In the genomic region with DNA sequence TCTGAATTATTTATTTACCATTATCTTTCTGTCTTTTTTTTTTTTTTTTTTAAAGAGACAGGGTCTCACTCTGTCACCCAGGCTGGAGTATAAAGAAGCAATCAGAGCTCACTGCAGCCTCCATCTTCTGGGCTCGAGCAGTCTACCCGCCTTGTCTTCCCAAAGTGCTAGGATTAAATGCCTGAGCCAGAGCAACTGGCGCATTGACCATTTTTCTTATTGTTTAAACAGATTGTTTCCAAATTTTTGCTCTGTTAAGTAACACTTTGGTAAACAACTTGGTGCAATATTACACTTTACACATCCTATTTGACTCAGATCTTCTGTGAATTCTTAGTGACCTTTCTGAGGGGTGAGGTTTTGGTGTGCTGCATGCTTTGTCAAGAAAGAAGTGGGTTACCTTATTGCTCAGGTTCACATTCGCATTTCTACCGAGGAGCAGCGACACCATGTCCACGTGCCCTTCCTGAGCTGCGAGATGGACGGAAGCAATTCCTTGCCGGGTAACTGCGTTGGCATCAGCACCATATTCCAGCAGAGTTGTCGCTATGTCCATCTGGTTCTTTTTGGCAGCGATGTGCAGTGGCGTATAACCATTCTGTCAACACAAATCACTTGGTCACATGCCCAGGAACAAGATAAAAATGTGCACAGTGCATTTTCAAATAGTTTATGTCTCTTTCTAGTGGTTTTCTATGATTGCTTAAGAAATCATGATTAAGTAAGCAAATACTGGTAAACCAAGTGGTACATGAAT, we compare ENCODE assay signal across 10 cellular contexts.
DNase-seq lines count a peak whose midpoint lies in the region; ATAC-seq and TF ChIP-seq lines count a peak whose summit lies in the region.
"Had no signal": no experiment of that assay in that cellular context is flagged by ENCODE, and none has a peak within 500 bp of the region (broad histone marks: within the 10 kb centered on the region; RNA-seq: fewer than 3 reads in every experiment).

No MANE protein-coding gene starts in this region.

- no peaks in the 10 kb centered on the region for H3K4me1 ChIP-seq in left lung
- H3K4me1 ChIP-seq in upper lobe of right lung = no peaks in the 10 kb centered on the region

- H3K9me3 ChIP-seq in left lung = peaks cover 0 to 8% of the 10 kb centered on the region in 2 donors
- no peaks in the 10 kb centered on the region for H3K9me3 ChIP-seq in upper lobe of right lung

- no peak overlapping the region for H3K4me3 Mint-ChIP-seq in activated CD8-positive, alpha-beta memory T cell treated with anti-CD3 and anti-CD28 coated beads, Interleukin-2, amount 10 ng/mL, durations not matched to agents 7 days and 5 days
- no peak overlapping the region for H3K4me3 Mint-ChIP-seq in type B pancreatic cell

- ATAC-seq in left lung = peak; percentile 30
- ATAC-seq in upper lobe of right lung = peak; percentile 44
- no peak for ATAC-seq in activated CD8-positive, alpha-beta memory T cell treated with anti-CD3 and anti-CD28 coated beads, Interleukin-2, amount 10 ng/mL, durations not matched to agents 7 days and 5 days

- no peak for TF ChIP-seq CTCF in LNCaP clone FGC (IDR thresholded peaks at IDR 0.05; ENCODE audit: control insufficient read depth, extremely low read depth, insufficient read depth)
- no peak for TF ChIP-seq CTCF in left lung (IDR thresholded peaks at IDR 0.05)
- no peak for TF ChIP-seq CTCF in upper lobe of right lung (IDR thresholded peaks at IDR 0.05)
- TF ChIP-seq CTCF in brain microvascular endothelial cell (IDR thresholded peaks at IDR 0.05; ENCODE audit: low read depth, low read length, missing control alignments) = no peak
- no peak for TF ChIP-seq CTCF in type B pancreatic cell (conservative IDR thresholded peaks at IDR 0.05)

- H3K9me3 Mint-ChIP-seq in activated CD8-positive, alpha-beta memory T cell treated with anti-CD3 and anti-CD28 coated beads, Interleukin-2, amount 10 ng/mL, durations not matched to agents 7 days and 5 days (ENCODE audit: low read depth) = no peaks in the 10 kb centered on the region
- peaks cover 6% of the 10 kb centered on the region for H3K9me3 Mint-ChIP-seq in type B pancreatic cell

- intact Hi-C loops in left lung (cut with DNase I) = no loop called here
- intact Hi-C loops in upper lobe of right lung (cut with DNase I) = no loop called here

- H3K27ac ChIP-seq in left lung (no peak overlapping the region), upper lobe of right lung (no peak overlapping the region), brain microvascular endothelial cell (no peak overlapping the region)

- H3K27ac Mint-ChIP-seq in activated CD8-positive, alpha-beta memory T cell treated with anti-CD3 and anti-CD28 coated beads, Interleukin-2, amount 10 ng/mL, durations not matched to agents 7 days and 5 days = no peak overlapping the region
- no peak overlapping the region for H3K27ac Mint-ChIP-seq in type B pancreatic cell

- peak; percentile 90 for DNase-seq in LNCaP clone FGC (ENCODE audit: low read depth)
- peak; percentile 87 for DNase-seq in cerebellum (ENCODE audit: low spot score)
- DNase-seq in left lung = no peak
- DNase-seq in upper lobe of right lung = no peak
- DNase-seq in activated CD8-positive, alpha-beta memory T cell treated with anti-CD3 and anti-CD28 coated beads, Interleukin-2, amount 10 ng/mL, durations not matched to agents 7 days and 5 days = no peak
- no peak for DNase-seq in brain microvascular endothelial cell
- DNase-seq in type B pancreatic cell (ENCODE audit: extremely low spot score, unreplicated experiment) = no peak
- DNase-seq: activated CD4-positive, CD25-positive, alpha-beta regulatory T cell treated with anti-CD3 and anti-CD28 coated beads, Interleukin-2, amount 50 U/mL, for 72 hours; activated T-cell treated with anti-CD3 and anti-CD28 coated beads, Interleukin-2, amount 50 U/mL, for 1 hour; NCI-H2107 had no signal

- H3K4me1 Mint-ChIP-seq in activated CD8-positive, alpha-beta memory T cell treated with anti-CD3 and anti-CD28 coated beads, Interleukin-2, amount 10 ng/mL, durations not matched to agents 7 days and 5 days = no peaks in the 10 kb centered on the region
- peaks cover 28% of the 10 kb centered on the region for H3K4me1 Mint-ChIP-seq in type B pancreatic cell (ENCODE audit: unreplicated experiment)

- H3K36me3 ChIP-seq in left lung = no peaks in the 10 kb centered on the region
- H3K36me3 ChIP-seq in upper lobe of right lung = no peaks in the 10 kb centered on the region
- no peaks in the 10 kb centered on the region for H3K36me3 ChIP-seq in brain microvascular endothelial cell (replicated peaks)

- no peak overlapping the region for H3K4me3 ChIP-seq in LNCaP clone FGC (ENCODE audit: low read depth, low read length)
- no peak overlapping the region for H3K4me3 ChIP-seq in left lung
- no peak overlapping the region for H3K4me3 ChIP-seq in upper lobe of right lung
- no peak overlapping the region for H3K4me3 ChIP-seq in brain microvascular endothelial cell (ENCODE audit: low read depth, low read length)

- H3K27me3 Mint-ChIP-seq in activated CD8-positive, alpha-beta memory T cell treated with anti-CD3 and anti-CD28 coated beads, Interleukin-2, amount 10 ng/mL, durations not matched to agents 7 days and 5 days = peaks cover 7% of the 10 kb centered on the region
- H3K27me3 Mint-ChIP-seq in type B pancreatic cell = no peaks in the 10 kb centered on the region

- no peaks in the 10 kb centered on the region for H3K36me3 Mint-ChIP-seq in activated CD8-positive, alpha-beta memory T cell treated with anti-CD3 and anti-CD28 coated beads, Interleukin-2, amount 10 ng/mL, durations not matched to agents 7 days and 5 days
- peaks cover 21% of the 10 kb centered on the region for H3K36me3 Mint-ChIP-seq in type B pancreatic cell

- CTCF ChIA-PET in activated CD8-positive, alpha-beta memory T cell treated with anti-CD3 and anti-CD28 coated beads, Interleukin-2, amount 10 ng/mL, durations not matched to agents 7 days and 5 days (lab: Charles Lee) = no interaction called here

- in situ Hi-C loops in brain microvascular endothelial cell (cut with HindIII; ENCODE audit: low pct_ligation_motif_present, low sequenced_read_pairs) = no loop called here

- H3K27me3 ChIP-seq in left lung = no peaks in the 10 kb centered on the region
- no peaks in the 10 kb centered on the region for H3K27me3 ChIP-seq in upper lobe of right lung
- H3K27me3 ChIP-seq in brain microvascular endothelial cell (replicated peaks) = no peaks in the 10 kb centered on the region

Comparison
In these comparisons a context has a peak if more than half of its experiments do, and no peak if none do; other contexts are left out.
1. DNase-seq: peak in LNCaP clone FGC (single experiment) and cerebellum (single experiment); none in left lung (0 of 2), upper lobe of right lung (single experiment), activated CD8-positive, alpha-beta memory T cell treated with anti-CD3 and anti-CD28 coated beads, Interleukin-2, amount 10 ng/mL, durations not matched to agents 7 days and 5 days (single experiment), brain microvascular endothelial cell (single experiment) and type B pancreatic cell (single experiment).